ENCODE assay signal across 16 cellular contexts in the genomic region with DNA sequence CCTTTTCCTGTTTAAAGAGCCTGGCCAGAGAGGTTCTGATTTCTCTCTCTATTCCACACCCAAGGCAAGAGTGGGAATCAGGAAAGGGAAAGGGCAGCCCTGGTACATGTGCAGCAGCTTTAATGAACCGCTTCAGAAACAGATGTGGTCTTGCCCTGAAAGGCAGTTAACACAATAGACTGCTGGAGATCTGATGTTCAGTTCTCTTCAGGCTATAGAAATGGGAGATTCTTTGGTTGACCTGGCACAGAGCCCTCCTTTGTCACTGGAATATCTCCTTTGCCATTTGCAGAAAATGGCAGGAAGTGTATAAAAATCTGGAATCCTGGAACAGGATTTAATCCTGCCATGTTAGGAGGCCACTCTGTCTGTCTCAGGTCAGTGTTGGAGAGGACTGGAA. TPM values are rescaled to one million over a fixed set of nuclear protein-coding genes. Genes with fewer than 3 reads are reported as not detected.
DNase-seq lines count a peak whose midpoint lies in the region; ATAC-seq and TF ChIP-seq lines count a peak whose summit lies in the region.
"Had no signal": no experiment of that assay in that cellular context is flagged by ENCODE, and none has a peak within 500 bp of the region (broad histone marks: within the 10 kb centered on the region; RNA-seq: fewer than 3 reads in every experiment).

No MANE protein-coding gene starts in this region.

- H3K27ac ChIP-seq in esophagus muscularis mucosa (replicated peaks in 1 of 4) (no peak overlapping the region), neuronal stem cell (replicated peaks; ENCODE audit: low read length) (no peak overlapping the region)
- H3K27ac ChIP-seq: KMS-11, PC-9 had no signal

- no peak overlapping the region for H3K23ac ChIP-seq in neuronal stem cell (ENCODE audit: low read depth, low read length, poor library complexity)

- H2AFZ ChIP-seq in neuronal stem cell (ENCODE audit: low read length): no peak overlapping the region
- H2AFZ ChIP-seq: PC-9 had no signal

- 86% methylated on average over 1 of the region's 1 CpG for WGBS in esophagus muscularis mucosa
- WGBS in neuronal stem cell (ENCODE audit: extremely low coverage in 2 of 2, insufficient read length in 2 of 2, insufficient replicate concordance in 1 of 2), 2 donors: no CpG with 5 or more reads among the region's 1 CpG

- H3K27me3 ChIP-seq in esophagus muscularis mucosa: no peaks in the 10 kb centered on the region
- no peaks in the 10 kb centered on the region for H3K27me3 ChIP-seq in neuronal stem cell (ENCODE audit: control insufficient read depth in 3 of 3, insufficient read depth in 3 of 3, low read depth in 1 of 3, low read length in 3 of 3)

- H3K14ac ChIP-seq in neuronal stem cell (ENCODE audit: low read length): no peak overlapping the region

- H2BK15ac ChIP-seq in neuronal stem cell (ENCODE audit: low read length): no peak overlapping the region

- intact Hi-C loops in esophagus muscularis mucosa (cut with DNase I): loop anchor here (5.0 kb wide), 1 partner anchor 40 kb away; no protein-coding TSS in a partner anchor

- H4K91ac ChIP-seq in neuronal stem cell (ENCODE audit: low read depth, low read length, poor library complexity): no peak overlapping the region

- H3K9me3 ChIP-seq in esophagus muscularis mucosa (no peaks in the 10 kb centered on the region), neuronal stem cell (replicated peaks in 1 of 2; ENCODE audit: control insufficient read depth in 2 of 2, insufficient read depth in 1 of 2, low read depth in 1 of 2, low read length in 2 of 2) (no peaks in the 10 kb centered on the region)

- no peak overlapping the region for H3K4me2 ChIP-seq in neuronal stem cell (ENCODE audit: insufficient read depth, low read length, poor library complexity, severe bottlenecking)
- H3K4me2 ChIP-seq: KMS-11, PC-9 had no signal

- no peaks in the 10 kb centered on the region for H3K79me1 ChIP-seq in neuronal stem cell (ENCODE audit: low read depth, low read length)

- H3K4me1 ChIP-seq in esophagus muscularis mucosa (peaks cover 0 to 19% (median 7%) of the 10 kb centered on the region in 4 donors), neuronal stem cell (ENCODE audit: control insufficient read depth in 2 of 2, insufficient read depth in 1 of 2, low read depth in 1 of 2, low read length in 2 of 2) (peaks cover 8 to 11% of the 10 kb centered on the region in 2 donors)

- TF ChIP-seq EP300 in esophagus muscularis mucosa (IDR thresholded peaks at IDR 0.05): no peak

- no peak overlapping the region for H3K9ac ChIP-seq in neuronal stem cell (ENCODE audit: low read depth, low read length, poor library complexity)
- H3K9ac ChIP-seq: KMS-11 had no signal

- H2BK12ac ChIP-seq in neuronal stem cell (ENCODE audit: low read length): no peak overlapping the region

- no peak overlapping the region for H2BK120ac ChIP-seq in neuronal stem cell (ENCODE audit: low read depth, low read length)

- no peak overlapping the region for H3K4ac ChIP-seq in neuronal stem cell (ENCODE audit: low read length)

- no peak overlapping the region for H4K8ac ChIP-seq in neuronal stem cell (ENCODE audit: low read depth, low read length)

- DNase-seq in M059J (ENCODE audit: low read depth) (peak; percentile 20), RPMI7951 (ENCODE audit: low read depth) (peak; percentile 43), esophagus muscularis mucosa (ENCODE audit: extremely low spot score) (peak; percentile 79), neuronal stem cell (ENCODE audit: low spot score) (peak; percentile 29), germinal center (ENCODE audit: low spot score) (no peak), NOMO-1 treated with dmso at 0.1 percent for 144 hours (lab: John Stamatoyannopoulos, UW; ENCODE audit: unreplicated experiment) (no peak)
- DNase-seq: ACHN, C1 segment of cervical spinal cord, DMS79, NCI-H1417 treated with DMSO at 0.1 percent for 48 hours, NCI-H2029, NCI-H524, PC-9, SW 1271 had no signal

- H3K36me3 ChIP-seq in esophagus muscularis mucosa: no peaks in the 10 kb centered on the region
- H3K36me3 ChIP-seq in neuronal stem cell (replicated peaks in 1 of 2; ENCODE audit: control insufficient read depth in 2 of 2, insufficient read depth in 2 of 2, low read length in 2 of 2): no peaks in the 10 kb centered on the region

- H2AK5ac ChIP-seq in neuronal stem cell (ENCODE audit: low read depth, low read length): no peak overlapping the region

- no peak for TF ChIP-seq POLR2A in esophagus muscularis mucosa (IDR thresholded peaks at IDR 0.05; ENCODE audit: low read depth)

- TF ChIP-seq CTCF in esophagus muscularis mucosa (IDR thresholded peaks at IDR 0.05): no peak

- no peak for ATAC-seq in GM21367 (IDR thresholded peaks at IDR 0.05; ENCODE audit: unreplicated experiment)

- H2BK5ac ChIP-seq in neuronal stem cell (ENCODE audit: low read length): no peak overlapping the region

- H3K4me3 ChIP-seq in esophagus muscularis mucosa: no peak overlapping the region
- no peak overlapping the region for H3K4me3 ChIP-seq in neuronal stem cell (ENCODE audit: low read length in 2 of 2)
- H3K4me3 ChIP-seq: PC-9 had no signal

- H3K18ac ChIP-seq in neuronal stem cell (ENCODE audit: low read length): no peak overlapping the region

RNA-seq across cellular contexts. Expression of a gene that starts 36.3 kb away (rescaled TPM):
- total RNA-seq in M059J (2014; rRNA removed; shearing (Covaris generic)): 9.1 and 12.6 TPM in 2 replicates
- 3.1 and 5.2 TPM in 2 replicates for total RNA-seq in RPMI7951 (2014; rRNA removed; shearing (Covaris generic))
- total RNA-seq in esophagus muscularis mucosa: 10 to 100 TPM; 14.1 to 34.9 (median 16.2) TPM
- 12.0 TPM for polyA plus RNA-seq in neuronal stem cell (2013, experiment 1 of 2)
- polyA plus RNA-seq in neuronal stem cell (2013, experiment 2 of 2): 12.3 TPM

Comparison
In these comparisons a context has a peak if more than half of its experiments do, and no peak if none do; other contexts are left out.
1. DNase-seq: peak in M059J (single experiment), RPMI7951 (single experiment), esophagus muscularis mucosa (single experiment) and neuronal stem cell (single experiment); none in germinal center (single experiment) and NOMO-1 treated with dmso at 0.1 percent for 144 hours (single experiment).